In genomic region chr1:46527474-46528296, GRCh38 we compare ENCODE assay signal across 1 cellular context.
A peak's percentile ranks its signal among the peaks of the same experiment; 100 is the strongest.
TF ChIP-seq lines count a peak whose summit lies in the region.

No MANE protein-coding gene starts in this region.

TF ChIP-seq in K562, 482 proteins besides CTCF, POLR2A, EP300 and RAD21 (continued from another document and continues in another):
- TF ChIP-seq THAP7 (CRISPR knock-in tag; IDR thresholded peaks at IDR 0.05): no peak
- TF ChIP-seq CCAR2 (IDR thresholded peaks at IDR 0.05; ENCODE audit: low read depth, low read length): no peak
- TF ChIP-seq NR1H2 (CRISPR knock-in tag; IDR thresholded peaks at IDR 0.05): peak; percentile 91; the same call in 1 of the 2 replicates
- no peak for TF ChIP-seq PURB (CRISPR knock-in tag; IDR thresholded peaks at IDR 0.05; ENCODE audit: low read depth)
- no peak for TF ChIP-seq TGIF2 (CRISPR knock-in tag; IDR thresholded peaks at IDR 0.05)
- no peak for TF ChIP-seq RBM25 (IDR thresholded peaks at IDR 0.05; ENCODE audit: low read depth, low read length, severe bottlenecking)
- no peak for TF ChIP-seq REST (CRISPR knock-in tag; IDR thresholded peaks at IDR 0.05; ENCODE audit: low read depth)
- no peak for TF ChIP-seq KLF1 (tag; IDR thresholded peaks at IDR 0.05)
- no peak for TF ChIP-seq ZNF561 (CRISPR knock-in tag; conservative IDR thresholded peaks at IDR 0.05)
- no peak for TF ChIP-seq CBX5 (IDR thresholded peaks at IDR 0.05; ENCODE audit: borderline replicate concordance, low read depth)
- no peak for TF ChIP-seq ILK (tag; IDR thresholded peaks at IDR 0.05; ENCODE audit: borderline replicate concordance, low read depth)
- TF ChIP-seq ELF4 (CRISPR knock-in tag; IDR thresholded peaks at IDR 0.05): no peak
- no peak; the same call in 1 of the 2 replicates for TF ChIP-seq CHAMP1 (IDR thresholded peaks at IDR 0.05)
- TF ChIP-seq POLR2G (IDR thresholded peaks at IDR 0.05; ENCODE audit: low read depth, low read length): no peak
- peak; percentile 71 for TF ChIP-seq NCOR1 (IDR thresholded peaks at IDR 0.05)
- TF ChIP-seq LCOR (CRISPR knock-in tag; IDR thresholded peaks at IDR 0.05): peak; percentile 85
- no peak for TF ChIP-seq SUPT5H (IDR thresholded peaks at IDR 0.05)
- TF ChIP-seq OTX1 (CRISPR knock-in tag; IDR thresholded peaks at IDR 0.05): no peak
- no peak for TF ChIP-seq SAP30 (IDR thresholded peaks at IDR 0.05; ENCODE audit: borderline replicate concordance, insufficient read depth, low read depth, low read length, poor library complexity, severe bottlenecking)
- TF ChIP-seq ZNF740 (CRISPR knock-in tag; IDR thresholded peaks at IDR 0.05): 0 out of 2 replicates have a peak, but pooled peaks have one; percentile 73
- TF ChIP-seq ZNF740 (tag; IDR thresholded peaks at IDR 0.05): no peak
- TF ChIP-seq ZFP1 (CRISPR knock-in tag; IDR thresholded peaks at IDR 0.05): no peak
- TF ChIP-seq JUN (IDR thresholded peaks at IDR 0.05; ENCODE audit: borderline replicate concordance, low read depth, low read length): peak; percentile 98
- peak; percentile 52; the same call in 1 of the 2 replicates for TF ChIP-seq JUN (CRISPR knock-in tag; IDR thresholded peaks at IDR 0.05; ENCODE audit: borderline replicate concordance)
- TF ChIP-seq RBFOX2 (IDR thresholded peaks at IDR 0.05; ENCODE audit: low read depth, low read length): no peak
- TF ChIP-seq MAX (CRISPR knock-in tag; IDR thresholded peaks at IDR 0.05): peak; percentile 68
- TF ChIP-seq NR4A1 (CRISPR knock-in tag; IDR thresholded peaks at IDR 0.05): no peak
- TF ChIP-seq NR4A1 (tag; IDR thresholded peaks at IDR 0.05): peak; percentile 13
- TF ChIP-seq ZNF609 (CRISPR knock-in tag; IDR thresholded peaks at IDR 0.05; ENCODE audit: borderline replicate concordance): no peak
- TF ChIP-seq ZNF24 (IDR thresholded peaks at IDR 0.05): peak; percentile 71; the same call in 1 of the 2 replicates
- no peak for TF ChIP-seq ZNF57 (CRISPR knock-in tag; IDR thresholded peaks at IDR 0.05)
- TF ChIP-seq DEAF1 (CRISPR knock-in tag; IDR thresholded peaks at IDR 0.05): peak; percentile 100
- TF ChIP-seq ARID4B (CRISPR knock-in tag; IDR thresholded peaks at IDR 0.05): no peak
- no peak for TF ChIP-seq RBM14 (IDR thresholded peaks at IDR 0.05; ENCODE audit: borderline replicate concordance, insufficient read depth, low read depth, low read length)
- TF ChIP-seq EGR1 (conservative IDR thresholded peaks at IDR 0.05): peak; percentile 44
- no peak for TF ChIP-seq CEBPZ (IDR thresholded peaks at IDR 0.05; ENCODE audit: borderline replicate concordance, low read depth, low read length)
- TF ChIP-seq MTA1 (IDR thresholded peaks at IDR 0.05; ENCODE audit: borderline replicate concordance): no peak
- TF ChIP-seq U2AF2 (optimal IDR thresholded peaks at IDR 0.05; ENCODE audit: low read depth, low read length): no peak
- TF ChIP-seq TCF7 (IDR thresholded peaks at IDR 0.05; ENCODE audit: borderline replicate concordance): no peak; the same call in 1 of the 2 replicates
